In the genomic region with DNA sequence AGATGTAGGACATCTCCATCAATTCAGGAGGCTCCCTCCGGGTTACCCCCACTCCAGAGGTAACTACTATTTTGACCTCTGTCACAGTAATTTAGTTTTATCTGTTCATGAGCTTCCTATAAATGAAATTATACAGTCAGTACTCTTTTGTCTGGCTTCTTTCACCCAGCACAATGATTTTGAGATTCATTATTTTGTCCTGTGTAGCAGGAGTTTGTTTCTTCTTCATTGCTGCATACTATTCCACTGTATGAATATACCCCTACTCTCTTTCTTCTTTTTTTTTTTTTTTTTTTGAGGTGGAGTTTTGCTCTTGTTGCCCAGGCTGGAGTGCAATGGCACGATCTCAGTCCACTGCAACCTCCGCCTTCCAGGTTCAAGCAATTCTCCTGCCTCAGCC, we compare ENCODE assay signal across 3 cellular contexts.
TF ChIP-seq lines count a peak whose summit lies in the region.

No MANE protein-coding gene starts in this region.

TF ChIP-seq in HEK293, 187 proteins besides CTCF, POLR2A, EP300 and RAD21:
- TF ChIP-seq ZXDB (tag by site-specific recombination; IDR thresholded peaks at IDR 0.05), result 0 out of 2 replicates have a peak, but pooled peaks have one; percentile 6
- TF ChIP-seq, protein P1, sequence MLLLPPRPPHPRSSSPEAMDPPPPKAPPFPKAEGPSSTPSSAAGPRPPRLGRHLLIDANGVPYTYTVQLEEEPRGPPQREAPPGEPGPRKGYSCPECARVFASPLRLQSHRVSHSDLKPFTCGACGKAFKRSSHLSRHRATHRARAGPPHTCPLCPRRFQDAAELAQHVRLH (tag by site-specific recombination; IDR thresholded peaks at IDR 0.05), result peak; percentile 87
- no peak for TF ChIP-seq ZNF423 (tag by site-specific recombination; IDR thresholded peaks at IDR 0.05)
- no peak for TF ChIP-seq SETDB1 (IDR thresholded peaks at IDR 0.05; ENCODE audit: insufficient read length, low read length)
- no peak for TF ChIP-seq SALL2 (tag by site-specific recombination; IDR thresholded peaks at IDR 0.05; ENCODE audit: borderline replicate concordance)
- peak; percentile 100 for TF ChIP-seq ZNF146 (tag by site-specific recombination; IDR thresholded peaks at IDR 0.05)

TF ChIP-seq in K562, 482 proteins besides CTCF, POLR2A, EP300 and RAD21:
- TF ChIP-seq RBM25 (IDR thresholded peaks at IDR 0.05; ENCODE audit: low read depth, low read length, severe bottlenecking), result peak; percentile 70
- no peak for TF ChIP-seq PTBP1 (IDR thresholded peaks at IDR 0.05; ENCODE audit: low read depth, low read length)
- TF ChIP-seq ZNF146 (CRISPR knock-in tag; IDR thresholded peaks at IDR 0.05; ENCODE audit: unreplicated experiment), result peak; percentile 93
- peak; percentile 62; the same call in 1 of the 2 replicates for TF ChIP-seq BCOR (IDR thresholded peaks at IDR 0.05)

TF ChIP-seq in liver, 16 proteins besides CTCF, POLR2A, EP300 and RAD21:
- TF ChIP-seq EGR1 (IDR thresholded peaks at IDR 0.05; ENCODE audit: low read depth in 2 of 2) (no peak), GABPA (IDR thresholded peaks at IDR 0.05 in 1 of 2, conservative IDR thresholded peaks at IDR 0.05 in 1 of 2) (no peak), TAF1 (conservative IDR thresholded peaks at IDR 0.05) (no peak), ZBTB33 (IDR thresholded peaks at IDR 0.05) (no peak), FOXA2 (IDR thresholded peaks at IDR 0.05) (no peak), YY1 (IDR thresholded peaks at IDR 0.05) (no peak), NR2F2 (IDR thresholded peaks at IDR 0.05) (no peak), FOXA1 (IDR thresholded peaks at IDR 0.05) (no peak)
- TF ChIP-seq, protein P2, sequence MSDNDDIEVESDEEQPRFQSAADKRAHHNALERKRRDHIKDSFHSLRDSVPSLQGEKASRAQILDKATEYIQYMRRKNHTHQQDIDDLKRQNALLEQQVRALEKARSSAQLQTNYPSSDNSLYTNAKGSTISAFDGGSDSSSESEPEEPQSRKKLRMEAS (IDR thresholded peaks at IDR 0.05), result no peak
